In genomic region chr20:41027366-41027765, GRCh38 we compare ENCODE assay signal across 3 cellular contexts.
TF ChIP-seq lines count a peak whose summit lies in the region.

No MANE protein-coding gene starts in this region.

TF ChIP-seq in SK-N-SH, 30 proteins besides CTCF, POLR2A, EP300 and RAD21:
- no peak for TF ChIP-seq MXI1 (IDR thresholded peaks at IDR 0.05; ENCODE audit: low read depth, low read length)
- no peak for TF ChIP-seq NRF1 (IDR thresholded peaks at IDR 0.05; ENCODE audit: low read depth, low read length)
- TF ChIP-seq, protein P1, sequence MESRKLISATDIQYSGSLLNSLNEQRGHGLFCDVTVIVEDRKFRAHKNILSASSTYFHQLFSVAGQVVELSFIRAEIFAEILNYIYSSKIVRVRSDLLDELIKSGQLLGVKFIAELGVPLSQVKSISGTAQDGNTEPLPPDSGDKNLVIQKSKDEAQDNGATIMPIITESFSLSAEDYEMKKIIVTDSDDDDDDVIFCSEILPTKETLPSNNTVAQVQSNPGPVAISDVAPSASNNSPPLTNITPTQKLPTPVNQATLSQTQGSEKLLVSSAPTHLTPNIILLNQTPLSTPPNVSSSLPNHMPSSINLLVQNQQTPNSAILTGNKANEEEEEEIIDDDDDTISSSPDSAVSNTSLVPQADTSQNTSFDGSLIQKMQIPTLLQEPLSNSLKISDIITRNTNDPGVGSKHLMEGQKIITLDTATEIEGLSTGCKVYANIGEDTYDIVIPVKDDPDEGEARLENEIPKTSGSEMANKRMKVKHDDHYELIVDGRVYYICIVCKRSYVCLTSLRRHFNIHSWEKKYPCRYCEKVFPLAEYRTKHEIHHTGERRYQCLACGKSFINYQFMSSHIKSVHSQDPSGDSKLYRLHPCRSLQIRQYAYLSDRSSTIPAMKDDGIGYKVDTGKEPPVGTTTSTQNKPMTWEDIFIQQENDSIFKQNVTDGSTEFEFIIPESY (IDR thresholded peaks at IDR 0.05; ENCODE audit: borderline replicate concordance, low read depth): no peak
- TF ChIP-seq, protein P2, sequence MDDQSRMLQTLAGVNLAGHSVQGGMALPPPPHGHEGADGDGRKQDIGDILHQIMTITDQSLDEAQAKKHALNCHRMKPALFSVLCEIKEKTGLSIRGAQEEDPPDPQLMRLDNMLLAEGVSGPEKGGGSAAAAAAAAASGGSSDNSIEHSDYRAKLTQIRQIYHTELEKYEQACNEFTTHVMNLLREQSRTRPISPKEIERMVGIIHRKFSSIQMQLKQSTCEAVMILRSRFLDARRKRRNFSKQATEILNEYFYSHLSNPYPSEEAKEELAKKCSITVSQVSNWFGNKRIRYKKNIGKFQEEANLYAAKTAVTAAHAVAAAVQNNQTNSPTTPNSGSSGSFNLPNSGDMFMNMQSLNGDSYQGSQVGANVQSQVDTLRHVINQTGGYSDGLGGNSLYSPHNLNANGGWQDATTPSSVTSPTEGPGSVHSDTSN (IDR thresholded peaks at IDR 0.05): no peak
- TF ChIP-seq JUND (IDR thresholded peaks at IDR 0.05): no peak
- TF ChIP-seq NFIC (IDR thresholded peaks at IDR 0.05; ENCODE audit: borderline replicate concordance): no peak

TF ChIP-seq in SK-N-SH treated with all-trans-retinoic acid at 6 μM for 48 hours, 23 proteins besides CTCF, POLR2A, EP300 and RAD21:
- TF ChIP-seq TOX (CRISPR knock-in tag; IDR thresholded peaks at IDR 0.05; ENCODE audit: borderline replicate concordance) (no peak), ZC3H10 (CRISPR knock-in tag; IDR thresholded peaks at IDR 0.05) (no peak), ARNTL (CRISPR knock-in tag; IDR thresholded peaks at IDR 0.05; ENCODE audit: borderline replicate concordance, low read depth) (no peak), ZFP30 (CRISPR knock-in tag; IDR thresholded peaks at IDR 0.05) (no peak)
- TF ChIP-seq, protein P3, sequence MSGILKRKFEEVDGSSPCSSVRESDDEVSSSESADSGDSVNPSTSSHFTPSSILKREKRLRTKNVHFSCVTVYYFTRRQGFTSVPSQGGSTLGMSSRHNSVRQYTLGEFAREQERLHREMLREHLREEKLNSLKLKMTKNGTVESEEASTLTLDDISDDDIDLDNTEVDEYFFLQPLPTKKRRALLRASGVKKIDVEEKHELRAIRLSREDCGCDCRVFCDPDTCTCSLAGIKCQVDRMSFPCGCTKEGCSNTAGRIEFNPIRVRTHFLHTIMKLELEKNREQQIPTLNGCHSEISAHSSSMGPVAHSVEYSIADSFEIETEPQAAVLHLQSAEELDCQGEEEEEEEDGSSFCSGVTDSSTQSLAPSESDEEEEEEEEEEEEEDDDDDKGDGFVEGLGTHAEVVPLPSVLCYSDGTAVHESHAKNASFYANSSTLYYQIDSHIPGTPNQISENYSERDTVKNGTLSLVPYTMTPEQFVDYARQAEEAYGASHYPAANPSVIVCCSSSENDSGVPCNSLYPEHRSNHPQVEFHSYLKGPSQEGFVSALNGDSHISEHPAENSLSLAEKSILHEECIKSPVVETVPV (CRISPR knock-in tag; IDR thresholded peaks at IDR 0.05): no peak

TF ChIP-seq in K562, 482 proteins besides CTCF, POLR2A, EP300 and RAD21:
- 0 out of 2 replicates have a peak, but pooled peaks have one; percentile 41 for TF ChIP-seq TCF7 (IDR thresholded peaks at IDR 0.05; ENCODE audit: borderline replicate concordance)
- TF ChIP-seq CC2D1A (IDR thresholded peaks at IDR 0.05): no peak
- TF ChIP-seq, protein P4, sequence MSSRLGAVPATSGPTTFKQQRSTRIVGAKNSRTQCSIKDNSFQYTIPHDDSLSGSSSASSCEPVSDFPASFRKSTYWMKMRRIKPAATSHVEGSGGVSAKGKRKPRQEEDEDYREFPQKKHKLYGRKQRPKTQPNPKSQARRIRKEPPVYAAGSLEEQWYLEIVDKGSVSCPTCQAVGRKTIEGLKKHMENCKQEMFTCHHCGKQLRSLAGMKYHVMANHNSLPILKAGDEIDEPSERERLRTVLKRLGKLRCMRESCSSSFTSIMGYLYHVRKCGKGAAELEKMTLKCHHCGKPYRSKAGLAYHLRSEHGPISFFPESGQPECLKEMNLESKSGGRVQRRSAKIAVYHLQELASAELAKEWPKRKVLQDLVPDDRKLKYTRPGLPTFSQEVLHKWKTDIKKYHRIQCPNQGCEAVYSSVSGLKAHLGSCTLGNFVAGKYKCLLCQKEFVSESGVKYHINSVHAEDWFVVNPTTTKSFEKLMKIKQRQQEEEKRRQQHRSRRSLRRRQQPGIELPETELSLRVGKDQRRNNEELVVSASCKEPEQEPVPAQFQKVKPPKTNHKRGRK (tag; IDR thresholded peaks at IDR 0.05): no peak
- no peak for TF ChIP-seq NFE2 (IDR thresholded peaks at IDR 0.05; ENCODE audit: low read depth)
- TF ChIP-seq LEF1 (IDR thresholded peaks at IDR 0.05): peak; percentile 70; the same call in 1 of the 2 replicates
- TF ChIP-seq, protein P5, sequence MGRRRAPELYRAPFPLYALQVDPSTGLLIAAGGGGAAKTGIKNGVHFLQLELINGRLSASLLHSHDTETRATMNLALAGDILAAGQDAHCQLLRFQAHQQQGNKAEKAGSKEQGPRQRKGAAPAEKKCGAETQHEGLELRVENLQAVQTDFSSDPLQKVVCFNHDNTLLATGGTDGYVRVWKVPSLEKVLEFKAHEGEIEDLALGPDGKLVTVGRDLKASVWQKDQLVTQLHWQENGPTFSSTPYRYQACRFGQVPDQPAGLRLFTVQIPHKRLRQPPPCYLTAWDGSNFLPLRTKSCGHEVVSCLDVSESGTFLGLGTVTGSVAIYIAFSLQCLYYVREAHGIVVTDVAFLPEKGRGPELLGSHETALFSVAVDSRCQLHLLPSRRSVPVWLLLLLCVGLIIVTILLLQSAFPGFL (CRISPR knock-in tag; IDR thresholded peaks at IDR 0.05): no peak
- TF ChIP-seq DMBX1 (CRISPR knock-in tag; IDR thresholded peaks at IDR 0.05; ENCODE audit: borderline replicate concordance): peak; percentile 27; the same call in 1 of the 2 replicates
- TF ChIP-seq, protein P6, sequence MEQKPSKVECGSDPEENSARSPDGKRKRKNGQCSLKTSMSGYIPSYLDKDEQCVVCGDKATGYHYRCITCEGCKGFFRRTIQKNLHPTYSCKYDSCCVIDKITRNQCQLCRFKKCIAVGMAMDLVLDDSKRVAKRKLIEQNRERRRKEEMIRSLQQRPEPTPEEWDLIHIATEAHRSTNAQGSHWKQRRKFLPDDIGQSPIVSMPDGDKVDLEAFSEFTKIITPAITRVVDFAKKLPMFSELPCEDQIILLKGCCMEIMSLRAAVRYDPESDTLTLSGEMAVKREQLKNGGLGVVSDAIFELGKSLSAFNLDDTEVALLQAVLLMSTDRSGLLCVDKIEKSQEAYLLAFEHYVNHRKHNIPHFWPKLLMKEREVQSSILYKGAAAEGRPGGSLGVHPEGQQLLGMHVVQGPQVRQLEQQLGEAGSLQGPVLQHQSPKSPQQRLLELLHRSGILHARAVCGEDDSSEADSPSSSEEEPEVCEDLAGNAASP (IDR thresholded peaks at IDR 0.05): no peak
- TF ChIP-seq, protein P7, sequence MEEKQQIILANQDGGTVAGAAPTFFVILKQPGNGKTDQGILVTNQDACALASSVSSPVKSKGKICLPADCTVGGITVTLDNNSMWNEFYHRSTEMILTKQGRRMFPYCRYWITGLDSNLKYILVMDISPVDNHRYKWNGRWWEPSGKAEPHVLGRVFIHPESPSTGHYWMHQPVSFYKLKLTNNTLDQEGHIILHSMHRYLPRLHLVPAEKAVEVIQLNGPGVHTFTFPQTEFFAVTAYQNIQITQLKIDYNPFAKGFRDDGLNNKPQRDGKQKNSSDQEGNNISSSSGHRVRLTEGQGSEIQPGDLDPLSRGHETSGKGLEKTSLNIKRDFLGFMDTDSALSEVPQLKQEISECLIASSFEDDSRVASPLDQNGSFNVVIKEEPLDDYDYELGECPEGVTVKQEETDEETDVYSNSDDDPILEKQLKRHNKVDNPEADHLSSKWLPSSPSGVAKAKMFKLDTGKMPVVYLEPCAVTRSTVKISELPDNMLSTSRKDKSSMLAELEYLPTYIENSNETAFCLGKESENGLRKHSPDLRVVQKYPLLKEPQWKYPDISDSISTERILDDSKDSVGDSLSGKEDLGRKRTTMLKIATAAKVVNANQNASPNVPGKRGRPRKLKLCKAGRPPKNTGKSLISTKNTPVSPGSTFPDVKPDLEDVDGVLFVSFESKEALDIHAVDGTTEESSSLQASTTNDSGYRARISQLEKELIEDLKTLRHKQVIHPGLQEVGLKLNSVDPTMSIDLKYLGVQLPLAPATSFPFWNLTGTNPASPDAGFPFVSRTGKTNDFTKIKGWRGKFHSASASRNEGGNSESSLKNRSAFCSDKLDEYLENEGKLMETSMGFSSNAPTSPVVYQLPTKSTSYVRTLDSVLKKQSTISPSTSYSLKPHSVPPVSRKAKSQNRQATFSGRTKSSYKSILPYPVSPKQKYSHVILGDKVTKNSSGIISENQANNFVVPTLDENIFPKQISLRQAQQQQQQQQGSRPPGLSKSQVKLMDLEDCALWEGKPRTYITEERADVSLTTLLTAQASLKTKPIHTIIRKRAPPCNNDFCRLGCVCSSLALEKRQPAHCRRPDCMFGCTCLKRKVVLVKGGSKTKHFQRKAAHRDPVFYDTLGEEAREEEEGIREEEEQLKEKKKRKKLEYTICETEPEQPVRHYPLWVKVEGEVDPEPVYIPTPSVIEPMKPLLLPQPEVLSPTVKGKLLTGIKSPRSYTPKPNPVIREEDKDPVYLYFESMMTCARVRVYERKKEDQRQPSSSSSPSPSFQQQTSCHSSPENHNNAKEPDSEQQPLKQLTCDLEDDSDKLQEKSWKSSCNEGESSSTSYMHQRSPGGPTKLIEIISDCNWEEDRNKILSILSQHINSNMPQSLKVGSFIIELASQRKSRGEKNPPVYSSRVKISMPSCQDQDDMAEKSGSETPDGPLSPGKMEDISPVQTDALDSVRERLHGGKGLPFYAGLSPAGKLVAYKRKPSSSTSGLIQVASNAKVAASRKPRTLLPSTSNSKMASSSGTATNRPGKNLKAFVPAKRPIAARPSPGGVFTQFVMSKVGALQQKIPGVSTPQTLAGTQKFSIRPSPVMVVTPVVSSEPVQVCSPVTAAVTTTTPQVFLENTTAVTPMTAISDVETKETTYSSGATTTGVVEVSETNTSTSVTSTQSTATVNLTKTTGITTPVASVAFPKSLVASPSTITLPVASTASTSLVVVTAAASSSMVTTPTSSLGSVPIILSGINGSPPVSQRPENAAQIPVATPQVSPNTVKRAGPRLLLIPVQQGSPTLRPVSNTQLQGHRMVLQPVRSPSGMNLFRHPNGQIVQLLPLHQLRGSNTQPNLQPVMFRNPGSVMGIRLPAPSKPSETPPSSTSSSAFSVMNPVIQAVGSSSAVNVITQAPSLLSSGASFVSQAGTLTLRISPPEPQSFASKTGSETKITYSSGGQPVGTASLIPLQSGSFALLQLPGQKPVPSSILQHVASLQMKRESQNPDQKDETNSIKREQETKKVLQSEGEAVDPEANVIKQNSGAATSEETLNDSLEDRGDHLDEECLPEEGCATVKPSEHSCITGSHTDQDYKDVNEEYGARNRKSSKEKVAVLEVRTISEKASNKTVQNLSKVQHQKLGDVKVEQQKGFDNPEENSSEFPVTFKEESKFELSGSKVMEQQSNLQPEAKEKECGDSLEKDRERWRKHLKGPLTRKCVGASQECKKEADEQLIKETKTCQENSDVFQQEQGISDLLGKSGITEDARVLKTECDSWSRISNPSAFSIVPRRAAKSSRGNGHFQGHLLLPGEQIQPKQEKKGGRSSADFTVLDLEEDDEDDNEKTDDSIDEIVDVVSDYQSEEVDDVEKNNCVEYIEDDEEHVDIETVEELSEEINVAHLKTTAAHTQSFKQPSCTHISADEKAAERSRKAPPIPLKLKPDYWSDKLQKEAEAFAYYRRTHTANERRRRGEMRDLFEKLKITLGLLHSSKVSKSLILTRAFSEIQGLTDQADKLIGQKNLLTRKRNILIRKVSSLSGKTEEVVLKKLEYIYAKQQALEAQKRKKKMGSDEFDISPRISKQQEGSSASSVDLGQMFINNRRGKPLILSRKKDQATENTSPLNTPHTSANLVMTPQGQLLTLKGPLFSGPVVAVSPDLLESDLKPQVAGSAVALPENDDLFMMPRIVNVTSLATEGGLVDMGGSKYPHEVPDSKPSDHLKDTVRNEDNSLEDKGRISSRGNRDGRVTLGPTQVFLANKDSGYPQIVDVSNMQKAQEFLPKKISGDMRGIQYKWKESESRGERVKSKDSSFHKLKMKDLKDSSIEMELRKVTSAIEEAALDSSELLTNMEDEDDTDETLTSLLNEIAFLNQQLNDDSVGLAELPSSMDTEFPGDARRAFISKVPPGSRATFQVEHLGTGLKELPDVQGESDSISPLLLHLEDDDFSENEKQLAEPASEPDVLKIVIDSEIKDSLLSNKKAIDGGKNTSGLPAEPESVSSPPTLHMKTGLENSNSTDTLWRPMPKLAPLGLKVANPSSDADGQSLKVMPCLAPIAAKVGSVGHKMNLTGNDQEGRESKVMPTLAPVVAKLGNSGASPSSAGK (IDR thresholded peaks at IDR 0.05): peak; percentile 32; the same call in 1 of the 2 replicates
